13 cellular contexts compared by ENCODE assay signal in genomic region chr19:7789447-7789846, GRCh38. TPM values are rescaled to one million over a fixed set of nuclear protein-coding genes. Genes with fewer than 3 reads are reported as not detected.
DNase-seq lines count a peak whose midpoint lies in the region; ATAC-seq and TF ChIP-seq lines count a peak whose summit lies in the region.
"Had no signal": no experiment of that assay in that cellular context is flagged by ENCODE, and none has a peak within 500 bp of the region (broad histone marks: within the 10 kb centered on the region; RNA-seq: fewer than 3 reads in every experiment).

No MANE protein-coding gene starts in this region.

- in situ Hi-C loops in brain microvascular endothelial cell (cut with HindIII; ENCODE audit: low pct_ligation_motif_present, low sequenced_read_pairs) = no loop called here

- intact Hi-C loops in CD14-positive monocyte (cut with micrococcal nuclease) = no loop called here

- ATAC-seq in GM18870 (IDR thresholded peaks at IDR 0.05; ENCODE audit: unreplicated experiment) (no peak), GM19328 (IDR thresholded peaks at IDR 0.05; ENCODE audit: unreplicated experiment) (no peak)

- peaks cover 24% of the 10 kb centered on the region for H3K27me3 ChIP-seq in brain microvascular endothelial cell (replicated peaks)
- H3K27me3 ChIP-seq: SJCRH30 had no signal

- no peak for DNase-seq in CD14-positive monocyte (ENCODE audit: low spot score)
- DNase-seq in NCI-H1105 (lab: John Stamatoyannopoulos, UW) = peak; percentile 45
- DNase-seq in activated naive CD8-positive, alpha-beta T cell treated with anti-CD3 and anti-CD28 coated beads for 36 hours = no peak
- DNase-seq in mesenteric fat pad (ENCODE audit: low spot score) = peak; percentile 83
- DNase-seq in brain microvascular endothelial cell = no peak
- DNase-seq in NCI-H82 treated with DMSO at 0.1 percent for 48 hours (lab: John Stamatoyannopoulos, UW; ENCODE audit: unreplicated experiment) = no peak
- DNase-seq: activated naive CD8-positive, alpha-beta T cell treated with anti-CD3 and anti-CD28 coated beads, Interleukin-2, amount 10 ng/mL, durations not matched to agents 7 days and 5 days; SJCRH30 had no signal

- H3K4me1 Mint-ChIP-seq in CD14-positive monocyte = peaks cover 22% of the 10 kb centered on the region
- peaks cover 9% of the 10 kb centered on the region for H3K4me1 Mint-ChIP-seq in activated naive CD8-positive, alpha-beta T cell treated with anti-CD3 and anti-CD28 coated beads for 36 hours

- no peak overlapping the region for H3K27ac ChIP-seq in brain microvascular endothelial cell
- H3K27ac ChIP-seq: SJCRH30 had no signal

- no peak overlapping the region for H3K27ac Mint-ChIP-seq in CD14-positive monocyte
- H3K27ac Mint-ChIP-seq in activated naive CD8-positive, alpha-beta T cell treated with anti-CD3 and anti-CD28 coated beads for 36 hours = no peak overlapping the region
- H3K27ac Mint-ChIP-seq: activated naive CD8-positive, alpha-beta T cell treated with anti-CD3 and anti-CD28 coated beads, Interleukin-2, amount 10 ng/mL, durations not matched to agents 7 days and 5 days had no signal

- no peak overlapping the region for H3K4me3 ChIP-seq in brain microvascular endothelial cell (ENCODE audit: low read depth, low read length)
- H3K4me3 ChIP-seq: SJCRH30 had no signal

- H3K36me3 Mint-ChIP-seq in CD14-positive monocyte = peaks cover 7 to 10% of the 10 kb centered on the region in 2 donors
- H3K36me3 Mint-ChIP-seq in activated naive CD8-positive, alpha-beta T cell treated with anti-CD3 and anti-CD28 coated beads for 36 hours = no peaks in the 10 kb centered on the region
- H3K36me3 Mint-ChIP-seq: activated naive CD8-positive, alpha-beta T cell treated with anti-CD3 and anti-CD28 coated beads, Interleukin-2, amount 10 ng/mL, durations not matched to agents 7 days and 5 days had no signal

- H3K9me3 Mint-ChIP-seq in CD14-positive monocyte = peaks cover 0 to 36% (median 22%) of the 10 kb centered on the region in 7 donors
- H3K9me3 Mint-ChIP-seq in activated naive CD8-positive, alpha-beta T cell treated with anti-CD3 and anti-CD28 coated beads for 36 hours = peaks cover 2% of the 10 kb centered on the region

- no peaks in the 10 kb centered on the region for H3K36me3 ChIP-seq in brain microvascular endothelial cell (replicated peaks)
- H3K36me3 ChIP-seq: SJCRH30 had no signal

- peaks cover 28 to 52% (median 38%) of the 10 kb centered on the region in 3 donors for H3K27me3 Mint-ChIP-seq in CD14-positive monocyte (ENCODE audit: low read depth in 3 of 3)
- peaks cover 58% of the 10 kb centered on the region for H3K27me3 Mint-ChIP-seq in activated naive CD8-positive, alpha-beta T cell treated with anti-CD3 and anti-CD28 coated beads for 36 hours

- no peak for TF ChIP-seq CTCF in CD14-positive monocyte (IDR thresholded peaks at IDR 0.05)
- TF ChIP-seq CTCF in brain microvascular endothelial cell (IDR thresholded peaks at IDR 0.05; ENCODE audit: low read depth, low read length, missing control alignments) = no peak

- H3K4me3 Mint-ChIP-seq in CD14-positive monocyte = peak overlapping the region; percentile 56 to 86
- peak overlapping the region; percentile 48 for H3K4me3 Mint-ChIP-seq in activated naive CD8-positive, alpha-beta T cell treated with anti-CD3 and anti-CD28 coated beads for 36 hours
- H3K4me3 Mint-ChIP-seq: activated naive CD8-positive, alpha-beta T cell treated with anti-CD3 and anti-CD28 coated beads, Interleukin-2, amount 10 ng/mL, durations not matched to agents 7 days and 5 days had no signal

RNA-seq across cellular contexts. Expression of gene CLEC4M, which starts 26.4 kb away (rescaled TPM):
- polyA plus RNA-seq in CD14-positive monocyte = not detected
- total RNA-seq in activated naive CD8-positive, alpha-beta T cell treated with anti-CD3 and anti-CD28 coated beads for 36 hours = not detected
- not detected for total RNA-seq in mesenteric fat pad
- total RNA-seq: activated naive CD8-positive, alpha-beta T cell treated with anti-CD3 and anti-CD28 coated beads, Interleukin-2, amount 10 ng/mL, durations not matched to agents 7 days and 5 days; epithelial cell of proximal tubule; LHCN-M2; SJCRH30 had no signal

RNA-seq across cellular contexts. Expression of gene EVI5L, which starts 40.6 kb away (rescaled TPM):
- 1 to 10 TPM in 1 of 2 donors, under 1 TPM in 1; 0.76 to 1.3 TPM for polyA plus RNA-seq in CD14-positive monocyte
- total RNA-seq in activated naive CD8-positive, alpha-beta T cell treated with anti-CD3 and anti-CD28 coated beads for 36 hours = 1 to 10 TPM; 4.8 TPM
- total RNA-seq in mesenteric fat pad = 15.4 TPM

RNA-seq across cellular contexts. Expression of gene CD209, which starts 42.1 kb away (rescaled TPM):
- 1 to 10 TPM; 1.8 to 2.1 TPM for polyA plus RNA-seq in CD14-positive monocyte
- total RNA-seq in activated naive CD8-positive, alpha-beta T cell treated with anti-CD3 and anti-CD28 coated beads for 36 hours = not detected
- total RNA-seq in mesenteric fat pad = 63.5 TPM
- total RNA-seq: LHCN-M2, lung microvascular endothelial cell, SJCRH30 had no signal

RNA-seq across cellular contexts. Expression of gene CLEC4G, which starts 57.5 kb away (rescaled TPM):
- 1 to 10 TPM; 7.1 to 7.9 TPM for polyA plus RNA-seq in CD14-positive monocyte
- not detected for total RNA-seq in activated naive CD8-positive, alpha-beta T cell treated with anti-CD3 and anti-CD28 coated beads for 36 hours
- total RNA-seq in mesenteric fat pad = 10.1 TPM
- total RNA-seq: activated naive CD8-positive, alpha-beta T cell treated with anti-CD3 and anti-CD28 coated beads, Interleukin-2, amount 10 ng/mL, durations not matched to agents 7 days and 5 days; epithelial cell of proximal tubule; LHCN-M2; lung microvascular endothelial cell; SJCRH30 had no signal

Comparison
In these comparisons a context has a peak if more than half of its experiments do, and no peak if none do; other contexts are left out.
1. DNase-seq: peak in NCI-H1105 (single experiment) and mesenteric fat pad (single experiment); none in CD14-positive monocyte (single experiment), activated naive CD8-positive, alpha-beta T cell treated with anti-CD3 and anti-CD28 coated beads for 36 hours (single experiment), brain microvascular endothelial cell (single experiment) and NCI-H82 treated with DMSO at 0.1 percent for 48 hours (single experiment).
2. RNA of gene CD209, which starts 42.1 kb away (total RNA-seq): 63.5 TPM in mesenteric fat pad (single experiment); not detected in activated naive CD8-positive, alpha-beta T cell treated with anti-CD3 and anti-CD28 coated beads for 36 hours; every median in the first group is over 10 times any median in the second.